In the genomic region with DNA sequence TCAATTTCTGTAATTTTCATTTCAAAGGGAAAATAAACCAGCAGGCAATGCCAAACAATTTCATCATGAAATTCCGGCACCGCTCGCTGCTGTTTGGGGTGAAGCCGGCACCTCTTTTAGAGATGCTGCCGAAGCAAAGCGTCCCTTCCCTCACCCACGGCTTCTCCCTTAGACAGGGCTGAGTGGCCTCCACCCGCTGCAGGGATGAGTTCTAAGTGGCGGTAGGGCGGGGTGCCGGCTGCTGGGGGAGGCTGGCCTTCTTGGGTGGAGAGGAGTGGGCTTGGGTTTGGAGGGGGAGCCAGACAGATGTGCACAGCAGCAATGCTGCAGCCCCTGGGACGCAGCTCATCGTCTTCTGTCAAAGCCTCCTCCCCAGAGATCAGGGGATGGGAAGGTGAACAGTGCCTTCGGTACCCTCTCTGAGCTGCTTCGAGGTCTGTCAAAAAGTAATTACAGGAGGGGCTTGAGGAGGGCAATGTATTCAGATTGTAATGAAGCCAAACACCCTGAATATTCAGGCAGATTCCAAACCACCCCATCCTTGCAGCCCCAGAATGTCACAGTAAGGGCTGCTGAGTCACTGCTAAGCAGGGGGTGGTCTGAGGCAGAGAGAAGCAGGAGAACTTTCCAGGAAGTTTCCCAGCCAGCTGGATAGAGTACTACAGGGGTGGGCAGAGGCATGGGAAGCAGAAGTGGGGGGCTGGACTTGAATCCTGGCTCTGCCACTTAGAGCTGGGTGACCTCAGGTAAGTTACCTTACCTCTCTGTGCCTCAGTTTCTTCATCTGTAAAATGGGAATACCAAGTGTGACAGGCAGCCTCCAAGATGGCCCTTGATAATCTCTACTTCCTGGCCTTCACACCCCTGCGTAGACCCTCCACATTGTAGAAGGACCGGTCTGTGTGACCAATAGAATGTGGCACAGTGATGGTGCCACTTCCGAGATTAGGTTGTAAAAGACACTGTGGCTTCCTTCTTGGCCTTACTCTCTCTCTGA, we compare ENCODE assay signal across 25 cellular contexts.
A peak's percentile ranks its signal among the peaks of the same experiment; 100 is the strongest.
DNase-seq lines count a peak whose midpoint lies in the region; ATAC-seq and TF ChIP-seq lines count a peak whose summit lies in the region.
"Had no signal": no experiment of that assay in that cellular context is flagged by ENCODE, and none has a peak within 500 bp of the region (broad histone marks: within the 10 kb centered on the region; RNA-seq: fewer than 3 reads in every experiment).

No MANE protein-coding gene starts in this region.

- POLR2A ChIA-PET in CD8-positive, alpha-beta memory T cell (lab: Charles Lee): no interaction called here
- POLR2A ChIA-PET in activated CD4-positive, alpha-beta memory T cell treated with anti-CD3 and anti-CD28 coated beads for 36 hours (lab: Charles Lee): no interaction called here

- H2BK120ac ChIP-seq in mesendoderm (ENCODE audit: low read depth, low read length): no peak overlapping the region

- no peak overlapping the region for H3K4me2 ChIP-seq in mesendoderm (ENCODE audit: low read length)
- H3K4me2 ChIP-seq: KMS-11 had no signal

- H2BK5ac ChIP-seq in mesendoderm (ENCODE audit: low read length): no peak overlapping the region

- CTCF ChIA-PET in CD8-positive, alpha-beta memory T cell (lab: Charles Lee): interaction anchor here (0.7 kb wide), 1 partner anchor 10 kb away, joined by 3 read pairs; no protein-coding TSS in a partner anchor
- CTCF ChIA-PET in activated CD4-positive, alpha-beta memory T cell treated with anti-CD3 and anti-CD28 coated beads for 36 hours (lab: Charles Lee): no interaction called here

- no peak overlapping the region for H3K18ac ChIP-seq in mesendoderm (ENCODE audit: low read length)

- no peak for ATAC-seq in left lobe of liver
- ATAC-seq: activated T-helper 17 cell treated with anti-CD3 and anti-CD28 coated beads, Interleukin-2, amount 50 U/mL, for 72 hours; left lung; naive thymus-derived CD8-positive, alpha-beta T cell; Panc1 had no signal

- H3K4me1 Mint-ChIP-seq in chondrocyte (ENCODE audit: low read depth): peaks cover 52% of the 10 kb centered on the region
- no peaks in the 10 kb centered on the region for H3K4me1 Mint-ChIP-seq in CD8-positive, alpha-beta memory T cell
- no peaks in the 10 kb centered on the region for H3K4me1 Mint-ChIP-seq in activated CD4-positive, alpha-beta memory T cell treated with anti-CD3 and anti-CD28 coated beads for 36 hours (ENCODE audit: low read depth)
- H3K4me1 Mint-ChIP-seq: activated naive CD8-positive, alpha-beta T cell treated with anti-CD3 and anti-CD28 coated beads for 36 hours; naive thymus-derived CD8-positive, alpha-beta T cell had no signal

- H3K4me3 Mint-ChIP-seq in chondrocyte (ENCODE audit: unreplicated experiment): no peak overlapping the region
- no peak overlapping the region for H3K4me3 Mint-ChIP-seq in CD8-positive, alpha-beta memory T cell
- H3K4me3 Mint-ChIP-seq in activated CD4-positive, alpha-beta memory T cell treated with anti-CD3 and anti-CD28 coated beads for 36 hours: no peak overlapping the region
- H3K4me3 Mint-ChIP-seq: activated naive CD8-positive, alpha-beta T cell treated with anti-CD3 and anti-CD28 coated beads for 36 hours; activated T-helper 17 cell treated with anti-CD3 and anti-CD28 coated beads, Interleukin-2, amount 50 U/mL, for 72 hours; mesothelial cell of epicardium; naive thymus-derived CD8-positive, alpha-beta T cell had no signal

- no CpG with 5 or more reads among the region's 18 CpGs for WGBS in mesendoderm (ENCODE audit: extremely low coverage, insufficient coverage, low lambda C conversion rate)

- peak overlapping the region; percentile 41 for H3K27ac Mint-ChIP-seq in chondrocyte (ENCODE audit: unreplicated experiment)
- no peak overlapping the region for H3K27ac Mint-ChIP-seq in CD8-positive, alpha-beta memory T cell
- H3K27ac Mint-ChIP-seq in activated CD4-positive, alpha-beta memory T cell treated with anti-CD3 and anti-CD28 coated beads for 36 hours: no peak overlapping the region
- H3K27ac Mint-ChIP-seq: activated naive CD8-positive, alpha-beta T cell treated with anti-CD3 and anti-CD28 coated beads for 36 hours; activated T-helper 17 cell treated with anti-CD3 and anti-CD28 coated beads, Interleukin-2, amount 50 U/mL, for 72 hours; mesothelial cell of epicardium; naive thymus-derived CD8-positive, alpha-beta T cell had no signal

- no peak overlapping the region for H3K23ac ChIP-seq in mesendoderm (ENCODE audit: low read length)

- no peak overlapping the region for H4K8ac ChIP-seq in mesendoderm (ENCODE audit: low read depth, low read length)

- H3K79me2 ChIP-seq in mesendoderm (ENCODE audit: control insufficient read depth, insufficient read depth, low read length): no peaks in the 10 kb centered on the region

- DNase-seq in H7 (peak; percentile 82), NT2/D1 (ENCODE audit: low read depth, low spot score) (peak; percentile 88), chondrocyte (ENCODE audit: low spot score) (peak; percentile 86), mesendoderm (peak; percentile 68), left lobe of liver (ENCODE audit: low spot score) (no peak), posterior vena cava (ENCODE audit: low spot score) (no peak)
- no peak for DNase-seq in CD8-positive, alpha-beta memory T cell
- DNase-seq in activated CD4-positive, alpha-beta memory T cell treated with anti-CD3 and anti-CD28 coated beads for 36 hours: no peak
- DNase-seq: activated CD4-positive, alpha-beta T cell treated with anti-CD3 and anti-CD28 coated beads for 48 hours; activated naive CD8-positive, alpha-beta T cell treated with anti-CD3 and anti-CD28 coated beads for 36 hours; COR-L47; DND-41; esophagus squamous epithelium; naive thymus-derived CD8-positive, alpha-beta T cell; NCI-H1048; NCI-H1930; NCI-H446; spleen; stimulated activated CD4-positive, alpha-beta T cell treated with anti-CD3 and anti-CD28 coated beads, Interleukin-4, amount 100 ng/mL, for 1 hour; stimulated activated naive CD4-positive, alpha-beta T cell treated with Interleukin-2 at 50 U/mL for 16 hours had no signal

- H3K27ac ChIP-seq in mesendoderm (ENCODE audit: low read depth, low read length): no peak overlapping the region
- H3K27ac ChIP-seq in CD8-positive, alpha-beta memory T cell (ENCODE audit: low read depth, low read length): no peak overlapping the region
- H3K27ac ChIP-seq: esophagus squamous epithelium, KMS-11, left lung, spleen had no signal

- H3K9ac ChIP-seq in NT2/D1 (ENCODE audit: insufficient read length, low read depth) (peak overlapping the region; percentile 3), mesendoderm (ENCODE audit: low read length) (no peak overlapping the region)
- H3K9ac ChIP-seq: KMS-11 had no signal

- H2BK15ac ChIP-seq in mesendoderm (replicated peaks; ENCODE audit: low read depth): no peak overlapping the region

- intact Hi-C loops in posterior vena cava (cut with DNase I): loop anchor here in 1 of 2 donors (10.0 kb wide), 1 partner anchor 606 kb away; no protein-coding TSS in a partner anchor
- intact Hi-C loops in activated CD4-positive, alpha-beta memory T cell treated with anti-CD3 and anti-CD28 coated beads for 36 hours (cut with micrococcal nuclease): no loop called here

- H3K79me1 ChIP-seq in mesendoderm (ENCODE audit: low read length): no peaks in the 10 kb centered on the region

- no peak overlapping the region for H2AK5ac ChIP-seq in mesendoderm (ENCODE audit: low read length)

- H3K9me3 Mint-ChIP-seq in chondrocyte (ENCODE audit: low read depth): no peaks in the 10 kb centered on the region
- no peaks in the 10 kb centered on the region for H3K9me3 Mint-ChIP-seq in CD8-positive, alpha-beta memory T cell
- no peaks in the 10 kb centered on the region for H3K9me3 Mint-ChIP-seq in activated CD4-positive, alpha-beta memory T cell treated with anti-CD3 and anti-CD28 coated beads for 36 hours
- H3K9me3 Mint-ChIP-seq: activated T-helper 17 cell treated with anti-CD3 and anti-CD28 coated beads, Interleukin-2, amount 50 U/mL, for 72 hours; mesothelial cell of epicardium had no signal

- no peak for TF ChIP-seq CTCF in chondrocyte (IDR thresholded peaks at IDR 0.05)

- H3K36me3 ChIP-seq in H7 (replicated peaks; ENCODE audit: control insufficient read depth, insufficient read depth, low read length): no peaks in the 10 kb centered on the region
- H3K36me3 ChIP-seq in NT2/D1 (ENCODE audit: insufficient read depth, insufficient read length, low read length): peaks cover 57% of the 10 kb centered on the region
- no peaks in the 10 kb centered on the region for H3K36me3 ChIP-seq in mesendoderm (ENCODE audit: control insufficient read depth, insufficient read depth, low read length)
- H3K36me3 ChIP-seq in CD8-positive, alpha-beta memory T cell (ENCODE audit: insufficient read depth, low read length): no peaks in the 10 kb centered on the region
- H3K36me3 ChIP-seq: left lung, spleen had no signal

- H3K9me3 ChIP-seq in NT2/D1 (ENCODE audit: insufficient read depth, low read length): peaks cover 49% of the 10 kb centered on the region
- no peaks in the 10 kb centered on the region for H3K9me3 ChIP-seq in CD8-positive, alpha-beta memory T cell (ENCODE audit: low read length)

- H3K36me3 Mint-ChIP-seq in chondrocyte (ENCODE audit: low read depth): peaks cover 2% of the 10 kb centered on the region
- H3K36me3 Mint-ChIP-seq in CD8-positive, alpha-beta memory T cell: no peaks in the 10 kb centered on the region
- H3K36me3 Mint-ChIP-seq in activated CD4-positive, alpha-beta memory T cell treated with anti-CD3 and anti-CD28 coated beads for 36 hours: no peaks in the 10 kb centered on the region

- no peaks in the 10 kb centered on the region for H3K27me3 Mint-ChIP-seq in chondrocyte (ENCODE audit: low read depth)
- peaks cover 6 to 20% of the 10 kb centered on the region in 2 donors for H3K27me3 Mint-ChIP-seq in CD8-positive, alpha-beta memory T cell
- no peaks in the 10 kb centered on the region for H3K27me3 Mint-ChIP-seq in activated CD4-positive, alpha-beta memory T cell treated with anti-CD3 and anti-CD28 coated beads for 36 hours
- H3K27me3 Mint-ChIP-seq: activated naive CD8-positive, alpha-beta T cell treated with anti-CD3 and anti-CD28 coated beads for 36 hours had no signal

- H3K4ac ChIP-seq in mesendoderm (ENCODE audit: low read depth, low read length): no peak overlapping the region

- H3K4me1 ChIP-seq in NT2/D1 (ENCODE audit: insufficient read depth, insufficient read length) (peaks cover 11% of the 10 kb centered on the region), mesendoderm (ENCODE audit: control insufficient read depth, low read depth, low read length) (no peaks in the 10 kb centered on the region)
- H3K4me1 ChIP-seq in CD8-positive, alpha-beta memory T cell (ENCODE audit: insufficient read depth, low read length): no peaks in the 10 kb centered on the region
- H3K4me1 ChIP-seq: esophagus squamous epithelium, left lung, spleen had no signal

- H3K4me3 ChIP-seq in H7 (ENCODE audit: insufficient read depth, low read depth, low read length) (no peak overlapping the region), NT2/D1 (ENCODE audit: insufficient read length, low read depth) (no peak overlapping the region), mesendoderm (ENCODE audit: low read length) (no peak overlapping the region)
- no peak overlapping the region for H3K4me3 ChIP-seq in CD8-positive, alpha-beta memory T cell (ENCODE audit: low read length)
- H3K4me3 ChIP-seq: esophagus squamous epithelium, left lung, spleen had no signal

- H3K27me3 ChIP-seq in H7 (ENCODE audit: control insufficient read depth, insufficient read depth, low read length) (no peaks in the 10 kb centered on the region), NT2/D1 (ENCODE audit: insufficient read depth, insufficient read length) (no peaks in the 10 kb centered on the region), mesendoderm (ENCODE audit: insufficient read depth, low read length, poor library complexity) (no peaks in the 10 kb centered on the region)
- H3K27me3 ChIP-seq in CD8-positive, alpha-beta memory T cell (ENCODE audit: insufficient read depth, low read length, poor library complexity, severe bottlenecking): no peaks in the 10 kb centered on the region
- H3K27me3 ChIP-seq: esophagus squamous epithelium, left lung, spleen had no signal

- H3K56ac ChIP-seq in mesendoderm (ENCODE audit: low read length): no peak overlapping the region

- H4K5ac ChIP-seq in mesendoderm (ENCODE audit: low read length): no peak overlapping the region

Comparison
In these comparisons a context has a peak if more than half of its experiments do, and no peak if none do; other contexts are left out.
1. DNase-seq: peak in H7 (single experiment), NT2/D1 (single experiment), chondrocyte (single experiment) and mesendoderm (single experiment); none in CD8-positive, alpha-beta memory T cell (0 of 5), left lobe of liver (single experiment), posterior vena cava (single experiment) and activated CD4-positive, alpha-beta memory T cell treated with anti-CD3 and anti-CD28 coated beads for 36 hours (single experiment).